ENCODE assay signal across 1 cellular context in genomic region chr16:2968738-2969544, GRCh38.
TF ChIP-seq lines count a peak whose summit lies in the region.

PAQR4 (plus strand) TSS chr16:2969348; CDS start chr16:2969675, 327 bp downstream.

TF ChIP-seq in SK-N-SH treated with all-trans-retinoic acid at 6 μM for 48 hours, 23 proteins besides CTCF, POLR2A, EP300 and RAD21 (continued from another document):
- TF ChIP-seq, protein P1, sequence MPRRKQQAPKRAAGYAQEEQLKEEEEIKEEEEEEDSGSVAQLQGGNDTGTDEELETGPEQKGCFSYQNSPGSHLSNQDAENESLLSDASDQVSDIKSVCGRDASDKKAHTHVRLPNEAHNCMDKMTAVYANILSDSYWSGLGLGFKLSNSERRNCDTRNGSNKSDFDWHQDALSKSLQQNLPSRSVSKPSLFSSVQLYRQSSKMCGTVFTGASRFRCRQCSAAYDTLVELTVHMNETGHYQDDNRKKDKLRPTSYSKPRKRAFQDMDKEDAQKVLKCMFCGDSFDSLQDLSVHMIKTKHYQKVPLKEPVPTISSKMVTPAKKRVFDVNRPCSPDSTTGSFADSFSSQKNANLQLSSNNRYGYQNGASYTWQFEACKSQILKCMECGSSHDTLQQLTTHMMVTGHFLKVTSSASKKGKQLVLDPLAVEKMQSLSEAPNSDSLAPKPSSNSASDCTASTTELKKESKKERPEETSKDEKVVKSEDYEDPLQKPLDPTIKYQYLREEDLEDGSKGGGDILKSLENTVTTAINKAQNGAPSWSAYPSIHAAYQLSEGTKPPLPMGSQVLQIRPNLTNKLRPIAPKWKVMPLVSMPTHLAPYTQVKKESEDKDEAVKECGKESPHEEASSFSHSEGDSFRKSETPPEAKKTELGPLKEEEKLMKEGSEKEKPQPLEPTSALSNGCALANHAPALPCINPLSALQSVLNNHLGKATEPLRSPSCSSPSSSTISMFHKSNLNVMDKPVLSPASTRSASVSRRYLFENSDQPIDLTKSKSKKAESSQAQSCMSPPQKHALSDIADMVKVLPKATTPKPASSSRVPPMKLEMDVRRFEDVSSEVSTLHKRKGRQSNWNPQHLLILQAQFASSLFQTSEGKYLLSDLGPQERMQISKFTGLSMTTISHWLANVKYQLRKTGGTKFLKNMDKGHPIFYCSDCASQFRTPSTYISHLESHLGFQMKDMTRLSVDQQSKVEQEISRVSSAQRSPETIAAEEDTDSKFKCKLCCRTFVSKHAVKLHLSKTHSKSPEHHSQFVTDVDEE (CRISPR knock-in tag; IDR thresholded peaks at IDR 0.05) = no peak
- TF ChIP-seq BACH2 (CRISPR knock-in tag; IDR thresholded peaks at IDR 0.05; ENCODE audit: borderline replicate concordance) (no peak), ZFP30 (CRISPR knock-in tag; IDR thresholded peaks at IDR 0.05) (no peak), CSDC2 (CRISPR knock-in tag; IDR thresholded peaks at IDR 0.05) (0 out of 2 replicates have a peak, but pooled peaks have one; percentile 52), RARB (CRISPR knock-in tag; IDR thresholded peaks at IDR 0.05) (no peak), TOX (CRISPR knock-in tag; IDR thresholded peaks at IDR 0.05; ENCODE audit: borderline replicate concordance) (no peak)
